27 cellular contexts compared by ENCODE assay signal in the genomic region with DNA sequence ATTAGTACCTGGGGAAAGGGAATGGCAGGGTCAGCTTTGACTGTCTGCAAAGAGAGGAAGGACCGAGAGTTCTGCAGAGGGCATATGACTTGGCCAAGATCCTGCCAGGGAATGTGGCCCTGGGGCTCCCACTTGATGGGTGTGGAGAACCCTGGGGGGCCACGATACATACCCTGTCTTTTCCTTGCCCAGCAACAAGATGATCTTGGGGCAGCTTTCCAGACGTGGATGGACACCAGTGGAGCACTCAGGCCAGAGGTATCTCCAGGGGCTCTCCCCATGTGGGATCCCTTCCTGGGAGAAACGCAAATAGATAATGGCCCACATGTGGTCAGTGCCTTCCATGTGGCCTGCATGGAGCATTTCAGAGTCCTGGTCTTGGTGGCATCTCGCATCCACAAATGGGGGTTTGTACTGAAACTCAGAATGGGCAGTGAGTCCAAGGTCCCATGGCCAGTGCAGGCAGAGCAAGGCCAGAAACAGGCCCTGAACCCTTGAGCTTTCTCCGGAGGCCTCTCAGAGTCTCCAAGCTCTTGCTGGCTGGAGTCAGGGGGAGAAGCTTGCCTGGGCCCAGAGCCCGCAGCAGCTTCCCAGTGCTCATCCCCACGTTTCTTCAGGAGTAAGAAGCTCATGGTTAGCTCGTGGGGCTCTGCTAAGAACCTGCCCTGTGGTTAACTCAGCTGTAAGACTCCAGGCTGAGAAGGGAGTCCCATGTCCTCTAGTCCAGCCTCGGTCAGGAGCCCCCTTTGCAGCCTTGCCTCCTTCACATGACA. TPM values are rescaled to one million over a fixed set of nuclear protein-coding genes. Genes with fewer than 3 reads are reported as not detected.
DNase-seq lines count a peak whose midpoint lies in the region; ATAC-seq and TF ChIP-seq lines count a peak whose summit lies in the region.
"Had no signal": no experiment of that assay in that cellular context is flagged by ENCODE, and none has a peak within 500 bp of the region (broad histone marks: within the 10 kb centered on the region; RNA-seq: fewer than 3 reads in every experiment).

No MANE protein-coding gene starts in this region.

- H3K9me3 ChIP-seq in RWPE2 (ENCODE audit: severe bottlenecking) (no peaks in the 10 kb centered on the region), stomach (no peaks in the 10 kb centered on the region)

- H3K4me3 ChIP-seq in RWPE2 (ENCODE audit: severe bottlenecking) (no peak overlapping the region), stomach (no peak overlapping the region)
- H3K4me3 ChIP-seq: cardiac muscle cell had no signal

- DNase-seq in RWPE2 (ENCODE audit: low spot score) (peak; percentile 22), left lobe of liver (ENCODE audit: low spot score) (peak; percentile 40), stomach (peak; percentile 15)
- DNase-seq in activated CD4-positive, alpha-beta memory T cell treated with anti-CD3 and anti-CD28 coated beads, Interleukin-2, amount 10 ng/mL, durations not matched to agents 7 days and 5 days, result peak; percentile 14
- no peak for DNase-seq in activated CD4-positive, CD25-positive, alpha-beta regulatory T cell (lab: John Stamatoyannopoulos, UW)
- DNase-seq: activated CD8-positive, alpha-beta T cell treated with anti-CD3 and anti-CD28 coated beads for 36 hours; dermis blood vessel endothelial cell; H9; kidney glomerular epithelial cell; mammary epithelial cell; NCI-H1048; NCI-H187 treated with DMSO at 0.1 percent for 48 hours; NCI-H526; nucleus accumbens; retina; stimulated activated CD4-positive, alpha-beta T cell treated with anti-CD3 and anti-CD28 coated beads, Interleukin-2, amount 100 ng/mL, for 48 hours had no signal

- POLR2A ChIA-PET in activated CD4-positive, alpha-beta memory T cell treated with anti-CD3 and anti-CD28 coated beads, Interleukin-2, amount 10 ng/mL, durations not matched to agents 7 days and 5 days (lab: Charles Lee), result no interaction called here

- H3K9me3 Mint-ChIP-seq in activated CD4-positive, alpha-beta memory T cell treated with anti-CD3 and anti-CD28 coated beads, Interleukin-2, amount 10 ng/mL, durations not matched to agents 7 days and 5 days, result no peaks in the 10 kb centered on the region
- H3K9me3 Mint-ChIP-seq: activated CD8-positive, alpha-beta T cell treated with anti-CD3 and anti-CD28 coated beads for 36 hours; activated naive CD4-positive, alpha-beta T cell treated with anti-CD3 and anti-CD28 coated beads, Interleukin-2, amount 50 U/mL, for 24 hours; CD14-positive monocyte; H9; stimulated activated memory B cell treated with anti-CD40 and anti-IgM and Interleukin-4, amounts not matched to agents 10 μg/mL and 1 μg/mL and 100 μg/mL, for 72 hours had no signal

- TF ChIP-seq CTCF in RWPE2 (IDR thresholded peaks at IDR 0.05; ENCODE audit: poor library complexity, severe bottlenecking) (no peak), stomach (IDR thresholded peaks at IDR 0.05) (no peak)

- intact Hi-C loops in stomach (cut with DNase I; ENCODE audit: low total_unique reads), result no loop called here

- no peak for TF ChIP-seq EP300 in stomach (IDR thresholded peaks at IDR 0.05)

- H3K36me3 ChIP-seq in RWPE2 (ENCODE audit: low read depth) (0 out of 2 replicates have a peak, but pooled peaks cover 7% of the 10 kb centered on the region), stomach (peaks cover 0 to 31% (median 23%) of the 10 kb centered on the region in 4 donors)
- H3K36me3 ChIP-seq: cardiac muscle cell had no signal

- no peaks in the 10 kb centered on the region for H3K27me3 ChIP-seq in RWPE2 (ENCODE audit: insufficient read depth, poor library complexity, severe bottlenecking)
- H3K27me3 ChIP-seq in stomach, result no peaks in the 10 kb centered on the region
- H3K27me3 ChIP-seq: cardiac muscle cell had no signal

- H3K4me1 Mint-ChIP-seq in activated CD4-positive, alpha-beta memory T cell treated with anti-CD3 and anti-CD28 coated beads, Interleukin-2, amount 10 ng/mL, durations not matched to agents 7 days and 5 days, result no peaks in the 10 kb centered on the region

- no peak overlapping the region for H3K27ac Mint-ChIP-seq in activated CD4-positive, alpha-beta memory T cell treated with anti-CD3 and anti-CD28 coated beads, Interleukin-2, amount 10 ng/mL, durations not matched to agents 7 days and 5 days
- H3K27ac Mint-ChIP-seq: activated CD8-positive, alpha-beta T cell treated with anti-CD3 and anti-CD28 coated beads for 36 hours; activated naive CD4-positive, alpha-beta T cell treated with anti-CD3 and anti-CD28 coated beads, Interleukin-2, amount 50 U/mL, for 24 hours; CD14-positive monocyte; H9; stimulated activated memory B cell treated with anti-CD40 and anti-IgM and Interleukin-4, amounts not matched to agents 10 μg/mL and 1 μg/mL and 100 μg/mL, for 72 hours had no signal

- CTCF ChIA-PET in activated CD4-positive, alpha-beta memory T cell treated with anti-CD3 and anti-CD28 coated beads, Interleukin-2, amount 10 ng/mL, durations not matched to agents 7 days and 5 days (lab: Charles Lee), result interaction anchor here (1.4 kb wide), 1 partner anchor 16 kb away, joined by 3 read pairs; no protein-coding TSS in a partner anchor

- no peaks in the 10 kb centered on the region for H3K27me3 Mint-ChIP-seq in activated CD4-positive, alpha-beta memory T cell treated with anti-CD3 and anti-CD28 coated beads, Interleukin-2, amount 10 ng/mL, durations not matched to agents 7 days and 5 days
- H3K27me3 Mint-ChIP-seq: activated CD8-positive, alpha-beta T cell treated with anti-CD3 and anti-CD28 coated beads for 36 hours; activated naive CD4-positive, alpha-beta T cell treated with anti-CD3 and anti-CD28 coated beads, Interleukin-2, amount 50 U/mL, for 24 hours had no signal

- H3K4me1 ChIP-seq in RWPE2 (ENCODE audit: insufficient read depth, poor library complexity, severe bottlenecking) (no peaks in the 10 kb centered on the region), stomach (peaks cover 0 to 8% (median 6%) of the 10 kb centered on the region in 4 donors)

- 79 to 90% (median 86%) methylated on average over 10 of the region's 10 CpGs for WGBS in stomach, 5 donors

- no peak overlapping the region for H3K27ac ChIP-seq in RWPE2 (ENCODE audit: poor library complexity, severe bottlenecking)
- H3K27ac ChIP-seq in stomach, result no peak overlapping the region
- H3K27ac ChIP-seq: cardiac muscle cell had no signal

- ATAC-seq in RWPE2 (ENCODE audit: low read depth) (no peak), left lobe of liver (no peak), HG02885 (IDR thresholded peaks at IDR 0.05; ENCODE audit: poor library complexity, unreplicated experiment) (no peak), esophagus mucosa (no peak)
- ATAC-seq: activated CD8-positive, alpha-beta T cell treated with anti-CD3 and anti-CD28 coated beads for 36 hours; stimulated activated memory B cell treated with anti-CD40 and anti-IgM and Interleukin-4, amounts not matched to agents 10 μg/mL and 1 μg/mL and 100 μg/mL, for 72 hours had no signal

- H3K36me3 Mint-ChIP-seq in activated CD4-positive, alpha-beta memory T cell treated with anti-CD3 and anti-CD28 coated beads, Interleukin-2, amount 10 ng/mL, durations not matched to agents 7 days and 5 days (ENCODE audit: low read depth), result no peaks in the 10 kb centered on the region
- H3K36me3 Mint-ChIP-seq: activated naive CD4-positive, alpha-beta T cell treated with anti-CD3 and anti-CD28 coated beads, Interleukin-2, amount 50 U/mL, for 24 hours; CD14-positive monocyte; stimulated activated memory B cell treated with anti-CD40 and anti-IgM and Interleukin-4, amounts not matched to agents 10 μg/mL and 1 μg/mL and 100 μg/mL, for 72 hours had no signal

- no peak for TF ChIP-seq POLR2A in stomach (IDR thresholded peaks at IDR 0.05)

- no peak overlapping the region for H3K4me3 Mint-ChIP-seq in activated CD4-positive, alpha-beta memory T cell treated with anti-CD3 and anti-CD28 coated beads, Interleukin-2, amount 10 ng/mL, durations not matched to agents 7 days and 5 days
- H3K4me3 Mint-ChIP-seq: activated CD8-positive, alpha-beta T cell treated with anti-CD3 and anti-CD28 coated beads for 36 hours; activated naive CD4-positive, alpha-beta T cell treated with anti-CD3 and anti-CD28 coated beads, Interleukin-2, amount 50 U/mL, for 24 hours; CD14-positive monocyte; H9; stimulated activated memory B cell treated with anti-CD40 and anti-IgM and Interleukin-4, amounts not matched to agents 10 μg/mL and 1 μg/mL and 100 μg/mL, for 72 hours had no signal

RNA-seq across cellular contexts. Expression of a gene that starts 18.3 kb away (rescaled TPM):
- total RNA-seq in activated CD4-positive, alpha-beta memory T cell treated with anti-CD3 and anti-CD28 coated beads, Interleukin-2, amount 10 ng/mL, durations not matched to agents 7 days and 5 days, result not detected
- total RNA-seq in left lobe of liver (19,737 TPM), stomach (1 to 10 TPM in 2 of 5 donors, not detected in 3; 1.6 to 2.2 TPM), esophagus mucosa (1.6 TPM)
- 10 to 100 TPM in 1 of 3 donors, 1 to 10 TPM in 2; 2.9 to 14.8 (median 3.9) TPM for polyA plus RNA-seq in stomach
- total RNA-seq: activated CD8-positive, alpha-beta T cell treated with anti-CD3 and anti-CD28 coated beads for 36 hours; cardiac muscle cell; Daoy; dermis blood vessel endothelial cell; mammary epithelial cell; myocyte; T-helper 2 cell treated with Interferon-gamma antibody and Interleukin-4, amounts not matched to agents 100 ng/mL and 5 ng/mL, for 36 hours; temporal lobe had no signal
- polyA plus RNA-seq: mammary epithelial cell had no signal

RNA-seq across cellular contexts. Expression of a gene that starts 25.1 kb away (rescaled TPM):
- total RNA-seq in activated CD4-positive, alpha-beta memory T cell treated with anti-CD3 and anti-CD28 coated beads, Interleukin-2, amount 10 ng/mL, durations not matched to agents 7 days and 5 days, result not detected
- 4,103 TPM for total RNA-seq in left lobe of liver
- total RNA-seq in stomach, result 1 to 10 TPM in 2 of 5 donors, not detected in 3; 1.2 to 2.0 TPM
- 10 to 100 TPM in 1 of 3 donors, 1 to 10 TPM in 1, not detected in 1; 4.9 to 17.1 TPM for polyA plus RNA-seq in stomach
- 0.36 TPM for total RNA-seq in esophagus mucosa
- total RNA-seq: activated CD8-positive, alpha-beta T cell treated with anti-CD3 and anti-CD28 coated beads for 36 hours; aorta; cardiac muscle cell; Daoy; dermis blood vessel endothelial cell; mammary epithelial cell; myocyte; T-helper 2 cell treated with Interferon-gamma antibody and Interleukin-4, amounts not matched to agents 100 ng/mL and 5 ng/mL, for 36 hours; temporal lobe had no signal
- polyA plus RNA-seq: aorta, cardiac muscle cell, mammary epithelial cell had no signal

Comparison
In these comparisons a context has a peak if more than half of its experiments do, and no peak if none do; other contexts are left out.
1. DNase-seq: peak in RWPE2 (single experiment), activated CD4-positive, alpha-beta memory T cell treated with anti-CD3 and anti-CD28 coated beads, Interleukin-2, amount 10 ng/mL, durations not matched to agents 7 days and 5 days (single experiment), left lobe of liver (single experiment) and stomach (single experiment); none in activated CD4-positive, CD25-positive, alpha-beta regulatory T cell (0 of 4).
2. RNA of a gene that starts 18.3 kb away (total RNA-seq): 19,737 TPM in left lobe of liver (single experiment); 1.6 TPM in esophagus mucosa (single experiment), not detected in activated CD4-positive, alpha-beta memory T cell treated with anti-CD3 and anti-CD28 coated beads, Interleukin-2, amount 10 ng/mL, durations not matched to agents 7 days and 5 days and 1.6 to 2.2 TPM in stomach; every median in the first group is over 1,000 times any median in the second.
3. RNA of a gene that starts 25.1 kb away (total RNA-seq): 4,103 TPM in left lobe of liver (single experiment); 0.36 TPM in esophagus mucosa (single experiment), not detected in activated CD4-positive, alpha-beta memory T cell treated with anti-CD3 and anti-CD28 coated beads, Interleukin-2, amount 10 ng/mL, durations not matched to agents 7 days and 5 days and 1.2 to 2.0 TPM in stomach; every median in the first group is over 1,000 times any median in the second.